Comparison of ENCODE assay signal across 28 cellular contexts in genomic region chr15:93017521-93017920, GRCh38.
DNase-seq lines count a peak whose midpoint lies in the region; ATAC-seq and TF ChIP-seq lines count a peak whose summit lies in the region.
"Had no signal": no experiment of that assay in that cellular context is flagged by ENCODE, and none has a peak within 500 bp of the region (broad histone marks: within the 10 kb centered on the region; RNA-seq: fewer than 3 reads in every experiment).

No MANE protein-coding gene starts in this region.

- peak overlapping the region; percentile 5 to 39 for H3K27ac Mint-ChIP-seq in natural killer cell
- peak overlapping the region in 1 of 2 donors; percentile 18 for H3K27ac Mint-ChIP-seq in natural killer cell treated with Interleukin-12 subunit alpha and Interleukin-12 subunit beta and Interleukin-15 and Interleukin-18, amount 100 ng/mL, for 72 hours
- H3K27ac Mint-ChIP-seq: neural progenitor cell had no signal

- peaks cover 23% of the 10 kb centered on the region for H3K4me1 ChIP-seq in adipocyte (ENCODE audit: control insufficient read depth, insufficient read depth, low read length)
- H3K4me1 ChIP-seq in thoracic aorta (ENCODE audit: control insufficient read depth in 1 of 2, low read depth in 2 of 2): peaks cover 0 to 15% of the 10 kb centered on the region in 2 donors
- H3K4me1 ChIP-seq: colonic mucosa, neural progenitor cell, prostate gland, tibial nerve had no signal

- no peaks in the 10 kb centered on the region for H3K9me3 ChIP-seq in adipocyte (ENCODE audit: control insufficient read depth, low read length)
- no peaks in the 10 kb centered on the region for H3K9me3 ChIP-seq in thoracic aorta
- H3K9me3 ChIP-seq: colonic mucosa, mucosa of descending colon, prostate gland, tibial nerve had no signal

- peak overlapping the region; percentile 73 for H3K9ac ChIP-seq in adipocyte (ENCODE audit: low read length)
- H3K9ac ChIP-seq: neural progenitor cell had no signal

- H3K27ac ChIP-seq in thoracic aorta: peak overlapping the region; percentile 67 to 75
- H3K27ac ChIP-seq: brain microvascular endothelial cell, colonic mucosa, neural progenitor cell, prostate gland, WERI-Rb-1 had no signal

- DNase-seq in natural killer cell (no peak), adipocyte (ENCODE audit: low read depth) (peak; percentile 92), fibroblast of pulmonary artery (ENCODE audit: low read depth) (peak; percentile 39), thoracic aorta (ENCODE audit: low spot score) (no peak), omental fat pad (ENCODE audit: low spot score) (no peak), DMS153 treated with DMSO at 0.1 percent for 48 hours (lab: John Stamatoyannopoulos, UW; ENCODE audit: unreplicated experiment) (no peak), SW 1271 (lab: John Stamatoyannopoulos, UW) (no peak)
- no peak for DNase-seq in natural killer cell treated with Interleukin-12 subunit alpha and Interleukin-12 subunit beta and Interleukin-15 and Interleukin-18, amount 100 ng/mL, for 72 hours (ENCODE audit: low spot score)
- DNase-seq: activated CD4-positive, alpha-beta T cell treated with anti-CD3 and anti-CD28 coated beads, Interleukin-2, amount 50 U/mL, for 1 hour; activated naive CD8-positive, alpha-beta T cell treated with anti-CD3 and anti-CD28 coated beads, Interleukin-2, amount 10 ng/mL, durations not matched to agents 7 days and 5 days; brain microvascular endothelial cell; colonic mucosa; foreskin melanocyte; GF-D8; hypothalamus; islet precursor cell; KBM-7; mucosa of descending colon; NCI-H146; NCI-H2171; NCI-H526; small intestine; stimulated activated naive B cell treated with anti-CD40 and anti-IgM and Interleukin-4, amounts not matched to agents 10 μg/mL and 1 μg/mL and 100 μg/mL, for 72 hours; T-helper 17 cell; WERI-Rb-1 had no signal

- no peak for ATAC-seq in natural killer cell
- ATAC-seq in natural killer cell treated with Interleukin-12 subunit alpha and Interleukin-12 subunit beta and Interleukin-15 and Interleukin-18, amount 100 ng/mL, for 72 hours: no peak
- peak; percentile 77 for ATAC-seq in thoracic aorta (ENCODE audit: insufficient number of reproducible peaks, low FRiP score, low read depth)
- no peak for ATAC-seq in omental fat pad (ENCODE audit: low FRiP score)
- ATAC-seq: mucosa of descending colon; stimulated activated naive B cell treated with anti-CD40 and anti-IgM and Interleukin-4, amounts not matched to agents 10 μg/mL and 1 μg/mL and 100 μg/mL, for 72 hours; T-helper 17 cell had no signal

- no peak overlapping the region for H3K4me3 ChIP-seq in adipocyte (ENCODE audit: low read length)
- no peak overlapping the region for H3K4me3 ChIP-seq in fibroblast of pulmonary artery (replicated peaks; ENCODE audit: low read depth, low read length)
- H3K4me3 ChIP-seq in thoracic aorta: no peak overlapping the region
- H3K4me3 ChIP-seq: colonic mucosa, mucosa of descending colon, neural progenitor cell, prostate gland, tibial nerve had no signal

- H3K36me3 Mint-ChIP-seq in natural killer cell: peaks cover 69% of the 10 kb centered on the region
- peaks cover 63% of the 10 kb centered on the region for H3K36me3 Mint-ChIP-seq in natural killer cell treated with Interleukin-12 subunit alpha and Interleukin-12 subunit beta and Interleukin-15 and Interleukin-18, amount 100 ng/mL, for 72 hours

- no peaks in the 10 kb centered on the region for H3K27me3 Mint-ChIP-seq in natural killer cell (ENCODE audit: low read depth in 2 of 2)
- H3K27me3 Mint-ChIP-seq in natural killer cell treated with Interleukin-12 subunit alpha and Interleukin-12 subunit beta and Interleukin-15 and Interleukin-18, amount 100 ng/mL, for 72 hours: no peaks in the 10 kb centered on the region
- H3K27me3 Mint-ChIP-seq: activated naive CD8-positive, alpha-beta T cell treated with anti-CD3 and anti-CD28 coated beads, Interleukin-2, amount 10 ng/mL, durations not matched to agents 7 days and 5 days; stimulated activated naive B cell treated with anti-CD40 and anti-IgM and Interleukin-4, amounts not matched to agents 10 μg/mL and 1 μg/mL and 100 μg/mL, for 72 hours; T-helper 17 cell had no signal

- H3K4me3 Mint-ChIP-seq in natural killer cell: no peak overlapping the region
- H3K4me3 Mint-ChIP-seq in natural killer cell treated with Interleukin-12 subunit alpha and Interleukin-12 subunit beta and Interleukin-15 and Interleukin-18, amount 100 ng/mL, for 72 hours: no peak overlapping the region
- H3K4me3 Mint-ChIP-seq: activated naive CD8-positive, alpha-beta T cell treated with anti-CD3 and anti-CD28 coated beads, Interleukin-2, amount 10 ng/mL, durations not matched to agents 7 days and 5 days; neural progenitor cell; stimulated activated naive B cell treated with anti-CD40 and anti-IgM and Interleukin-4, amounts not matched to agents 10 μg/mL and 1 μg/mL and 100 μg/mL, for 72 hours had no signal

- H3K9me3 Mint-ChIP-seq in natural killer cell: no peaks in the 10 kb centered on the region
- no peaks in the 10 kb centered on the region for H3K9me3 Mint-ChIP-seq in natural killer cell treated with Interleukin-12 subunit alpha and Interleukin-12 subunit beta and Interleukin-15 and Interleukin-18, amount 100 ng/mL, for 72 hours
- H3K9me3 Mint-ChIP-seq: activated naive CD8-positive, alpha-beta T cell treated with anti-CD3 and anti-CD28 coated beads, Interleukin-2, amount 10 ng/mL, durations not matched to agents 7 days and 5 days; neural progenitor cell; stimulated activated naive B cell treated with anti-CD40 and anti-IgM and Interleukin-4, amounts not matched to agents 10 μg/mL and 1 μg/mL and 100 μg/mL, for 72 hours had no signal

- H3K27me3 ChIP-seq in adipocyte (replicated peaks; ENCODE audit: control insufficient read depth, insufficient read depth, low read length) (no peaks in the 10 kb centered on the region), thoracic aorta (replicated peaks; ENCODE audit: insufficient read depth) (no peaks in the 10 kb centered on the region)
- H3K27me3 ChIP-seq: brain microvascular endothelial cell, colonic mucosa, neural progenitor cell, tibial nerve had no signal

- TF ChIP-seq CTCF in natural killer cell (IDR thresholded peaks at IDR 0.05) (no peak), fibroblast of pulmonary artery (IDR thresholded peaks at IDR 0.05; ENCODE audit: low read length, missing control alignments) (no peak), thoracic aorta (IDR thresholded peaks at IDR 0.05) (no peak), omental fat pad (IDR thresholded peaks at IDR 0.05) (no peak)

- peaks cover 95% of the 10 kb centered on the region for H3K36me3 ChIP-seq in adipocyte (ENCODE audit: control insufficient read depth, insufficient read depth, low read length, severe bottlenecking)
- H3K36me3 ChIP-seq in thoracic aorta: peaks cover 65% of the 10 kb centered on the region

- peaks cover 28 to 31% of the 10 kb centered on the region in 2 donors for H3K4me1 Mint-ChIP-seq in natural killer cell
- peaks cover 36 to 40% of the 10 kb centered on the region in 2 donors for H3K4me1 Mint-ChIP-seq in natural killer cell treated with Interleukin-12 subunit alpha and Interleukin-12 subunit beta and Interleukin-15 and Interleukin-18, amount 100 ng/mL, for 72 hours (ENCODE audit: low read depth in 2 of 2)
- H3K4me1 Mint-ChIP-seq: neural progenitor cell had no signal

- intact Hi-C loops in natural killer cell (cut with micrococcal nuclease): no loop called here

Comparison
In these comparisons a context has a peak if more than half of its experiments do, and no peak if none do; other contexts are left out.
1. DNase-seq: peak in adipocyte (single experiment) and fibroblast of pulmonary artery (single experiment); none in natural killer cell (single experiment), natural killer cell treated with Interleukin-12 subunit alpha and Interleukin-12 subunit beta and Interleukin-15 and Interleukin-18, amount 100 ng/mL, for 72 hours (single experiment), thoracic aorta (single experiment), omental fat pad (single experiment), DMS153 treated with DMSO at 0.1 percent for 48 hours (single experiment) and SW 1271 (0 of 2).